ENCODE assay signal across 13 cellular contexts in the genomic region with DNA sequence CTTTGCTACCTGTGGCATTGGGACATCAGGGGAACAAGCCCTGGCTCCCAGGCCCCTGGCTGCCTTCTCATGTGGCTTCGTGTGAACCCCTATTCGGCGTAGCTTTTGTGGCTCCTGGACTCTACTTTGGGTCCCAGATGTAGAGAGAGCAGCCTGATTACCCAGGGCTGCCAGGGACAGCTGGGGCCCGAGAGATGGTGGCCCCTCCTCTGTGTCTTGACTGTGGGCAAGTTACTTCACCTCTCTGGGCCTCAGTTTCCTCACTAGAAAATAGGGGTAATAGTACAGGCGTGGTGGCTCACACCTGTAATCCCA. TPM values are rescaled to one million over a fixed set of nuclear protein-coding genes. Genes with fewer than 3 reads are reported as not detected.
DNase-seq lines count a peak whose midpoint lies in the region; ATAC-seq, FAIRE-seq and TF ChIP-seq lines count a peak whose summit lies in the region.
"Had no signal": no experiment of that assay in that cellular context is flagged by ENCODE, and none has a peak within 500 bp of the region (broad histone marks: within the 10 kb centered on the region; RNA-seq: fewer than 3 reads in every experiment).

No MANE protein-coding gene starts in this region.

- H3K4me1 Mint-ChIP-seq in brain: peaks cover 6% of the 10 kb centered on the region
- H3K4me1 Mint-ChIP-seq in naive thymus-derived CD8-positive, alpha-beta T cell: peaks cover 2 to 15% (median 10%) of the 10 kb centered on the region in 4 donors

- 0 out of 6 replicates have a peak overlapping the region, but pooled peaks of 1 of the 3 experiments have one; percentile 89 for H3K4me3 ChIP-seq in HepG2 (replicated peaks in 1 of 3; ENCODE audit: insufficient read depth in 1 of 3, low read depth in 2 of 3, low read length in 3 of 3)
- H3K4me3 ChIP-seq in right lobe of liver: peak overlapping the region in 1 of 3 donors; percentile 73
- no peak overlapping the region for H3K4me3 ChIP-seq in uterus
- no peak overlapping the region for H3K4me3 ChIP-seq in WERI-Rb-1 (ENCODE audit: low read depth, low read length)
- H3K4me3 ChIP-seq: ovary had no signal

- CTCF ChIA-PET in HepG2 (lab: Yijun Ruan, JAX; ENCODE audit: low intra/inter-chr PET ratio, low total read pairs): no interaction called here

- no peak overlapping the region for H2AFZ ChIP-seq in HepG2 (ENCODE audit: low read length)

- no peak overlapping the region for H3K9ac ChIP-seq in HepG2 (ENCODE audit: insufficient read depth, low read depth, low read length)

- H3K4me3 Mint-ChIP-seq in brain: peak overlapping the region in 4 of 5 experiments; percentile 45 to 69 (median 50)
- peak overlapping the region in 9 of 10 donors; percentile 24 to 88 (median 45) for H3K4me3 Mint-ChIP-seq in naive thymus-derived CD8-positive, alpha-beta T cell

- no peak for TF ChIP-seq RAD21 in HepG2 (CRISPR knock-in tag; IDR thresholded peaks at IDR 0.05)

- H4K20me1 ChIP-seq in HepG2 (ENCODE audit: insufficient read depth, low read length): no peaks in the 10 kb centered on the region

- FAIRE-seq in HepG2 (lab: Jason Lieb, UNC): no peak

- H3K79me2 ChIP-seq in HepG2 (ENCODE audit: insufficient read depth, low read length): peaks cover 8% of the 10 kb centered on the region

- no peak for DNase-seq in HepG2 (ENCODE audit: low spot score)
- no peak for DNase-seq in right lobe of liver
- DNase-seq in naive thymus-derived CD8-positive, alpha-beta T cell: no peak
- DNase-seq in uterus: no peak
- DNase-seq in NCI-H526 treated with DMSO at 0.1 percent for 48 hours (lab: John Stamatoyannopoulos, UW): no peak
- no peak for DNase-seq in mesenteric fat pad (ENCODE audit: low spot score)
- no peak for DNase-seq in WERI-Rb-1
- DNase-seq: NCI-H1436 treated with DMSO at 0.1 percent for 48 hours, NCI-H524, T1000 had no signal

- H3K27me3 Mint-ChIP-seq in brain: peaks cover 8% of the 10 kb centered on the region
- no peaks in the 10 kb centered on the region for H3K27me3 Mint-ChIP-seq in naive thymus-derived CD8-positive, alpha-beta T cell
- H3K27me3 Mint-ChIP-seq: IgD-negative memory B cell had no signal

- H3K27ac Mint-ChIP-seq in brain: no peak overlapping the region
- peak overlapping the region in 3 of 10 donors; percentile 14 to 71 (median 40) for H3K27ac Mint-ChIP-seq in naive thymus-derived CD8-positive, alpha-beta T cell

- intact Hi-C loops in HepG2 (cut with micrococcal nuclease; ENCODE audit: unreplicated experiment) (loop anchor here (5.0 kb wide), 1 partner anchor 67 kb away; no protein-coding TSS in a partner anchor), right lobe of liver (cut with DNase I) (no loop called here), uterus (cut with DNase I; ENCODE audit: low total_unique reads) (no loop called here)

- in situ Hi-C loops in HepG2 (cut with HindIII; ENCODE audit: extremely low pct_ligation_motif_present, low pct_unique_long_range_greater_than_20kb): no loop called here

- no peaks in the 10 kb centered on the region for H3K27me3 ChIP-seq in HepG2 (ENCODE audit: control insufficient read depth in 1 of 2, insufficient read depth in 2 of 2, low read length in 2 of 2)
- H3K27me3 ChIP-seq in right lobe of liver: no peaks in the 10 kb centered on the region
- no peaks in the 10 kb centered on the region for H3K27me3 ChIP-seq in uterus
- no peaks in the 10 kb centered on the region for H3K27me3 ChIP-seq in WERI-Rb-1 (ENCODE audit: insufficient read depth, low read depth, severe bottlenecking)
- H3K27me3 ChIP-seq: ovary had no signal

- no peaks in the 10 kb centered on the region for H3K36me3 Mint-ChIP-seq in brain
- no peaks in the 10 kb centered on the region for H3K36me3 Mint-ChIP-seq in naive thymus-derived CD8-positive, alpha-beta T cell
- H3K36me3 Mint-ChIP-seq: IgD-negative memory B cell had no signal

- TF ChIP-seq EP300 in HepG2 (IDR thresholded peaks at IDR 0.05; ENCODE audit: low read depth in 2 of 2, low read length in 2 of 2): no peak
- no peak for TF ChIP-seq EP300 in HepG2 (CRISPR knock-in tag; IDR thresholded peaks at IDR 0.05; ENCODE audit: borderline replicate concordance)

- peaks cover 4 to 12% of the 10 kb centered on the region in 2 experiments; a peak in 4 of 5 replicates for H3K36me3 ChIP-seq in HepG2 (replicated peaks in 1 of 2; ENCODE audit: control insufficient read depth in 1 of 2, insufficient read depth in 2 of 2, low read length in 2 of 2)
- no peaks in the 10 kb centered on the region for H3K36me3 ChIP-seq in right lobe of liver
- H3K36me3 ChIP-seq in uterus: no peaks in the 10 kb centered on the region
- H3K36me3 ChIP-seq in WERI-Rb-1: peaks cover 41% of the 10 kb centered on the region
- H3K36me3 ChIP-seq: ovary had no signal

- no peaks in the 10 kb centered on the region for H3K9me3 ChIP-seq in HepG2 (ENCODE audit: low read length)
- H3K9me3 ChIP-seq in right lobe of liver: no peaks in the 10 kb centered on the region
- no peaks in the 10 kb centered on the region for H3K9me3 ChIP-seq in uterus
- no peaks in the 10 kb centered on the region for H3K9me3 ChIP-seq in WERI-Rb-1 (ENCODE audit: severe bottlenecking)
- H3K9me3 ChIP-seq: ovary had no signal

- TF ChIP-seq POLR2A in HepG2 (IDR thresholded peaks at IDR 0.05; ENCODE audit: insufficient read depth in 1 of 2, low read depth in 2 of 2, low read length in 2 of 2) (no peak), right lobe of liver (IDR thresholded peaks at IDR 0.05) (no peak), uterus (IDR thresholded peaks at IDR 0.05) (no peak)

- ATAC-seq in HepG2: no peak
- no peak for ATAC-seq in right lobe of liver
- ATAC-seq in naive thymus-derived CD8-positive, alpha-beta T cell: no peak

- H3K27ac ChIP-seq in HepG2 (ENCODE audit: extremely low read length, insufficient read depth, low read length): no peak overlapping the region
- H3K27ac ChIP-seq in right lobe of liver: peak overlapping the region in 1 of 3 donors; percentile 60
- H3K27ac ChIP-seq in uterus: peak overlapping the region; percentile 85 to 89
- no peak overlapping the region for H3K27ac ChIP-seq in WERI-Rb-1
- H3K27ac ChIP-seq: ovary had no signal

- WGBS in HepG2 (ENCODE audit: low lambda C conversion rate): 96% methylated on average over 5 of the region's 5 CpGs
- WGBS in right lobe of liver (ENCODE audit: insufficient coverage, low coverage, low lambda C conversion rate, missing lambda C conversion rate): 80% methylated on average over 1 of the region's 5 CpGs

- POLR2A ChIA-PET in HepG2 (lab: Yijun Ruan, JAX): no interaction called here
- POLR2A ChIA-PET in naive thymus-derived CD8-positive, alpha-beta T cell (lab: Charles Lee): interaction anchor here (4.2 kb wide), 1 partner anchor 14 kb away, joined by 22 read pairs; the partner anchor contains the start of gene SET

- TF ChIP-seq CTCF in HepG2 (CRISPR knock-in tag; IDR thresholded peaks at IDR 0.05) (no peak), right lobe of liver (IDR thresholded peaks at IDR 0.05) (no peak), brain (conservative IDR thresholded peaks at IDR 0.05) (no peak), uterus (IDR thresholded peaks at IDR 0.05) (no peak), WERI-Rb-1 (IDR thresholded peaks at IDR 0.05; ENCODE audit: low read depth, low read length) (no peak)

- 0 out of 2 replicates have a peak overlapping the region, but pooled peaks have one; percentile 92 for H3K4me2 ChIP-seq in HepG2 (ENCODE audit: low read depth, low read length)

- H3K9me3 Mint-ChIP-seq in brain: no peaks in the 10 kb centered on the region
- no peaks in the 10 kb centered on the region for H3K9me3 Mint-ChIP-seq in naive thymus-derived CD8-positive, alpha-beta T cell
- H3K9me3 Mint-ChIP-seq: IgD-negative memory B cell had no signal

- H3K4me1 ChIP-seq in HepG2 (ENCODE audit: insufficient read depth, low read length) (peaks cover 9% of the 10 kb centered on the region), right lobe of liver (no peaks in the 10 kb centered on the region), uterus (no peaks in the 10 kb centered on the region)

- no TSS peak for BruUV-seq in HepG2 (replicated peaks; lab: Mats Ljungman, UMichigan)

RNA-seq across cellular contexts. Expression of gene PKN3, which starts 2.0 kb away (rescaled TPM):
- total RNA-seq in HepG2 (2016; rRNA removed; fragmentation: Illumina TruSeq; extraction: Trizol) (8.3 and 13.2 TPM in 2 replicates), right lobe of liver (1 to 10 TPM in 5 of 6 experiments, under 1 TPM in 1; 0.81 to 4.9 (median 2.4) TPM), uterus (10 to 100 TPM in 1 of 4 donors, 1 to 10 TPM in 3; 2.4 to 19.5 (median 4.5) TPM), mesenteric fat pad (14.7 TPM)
- 3.5 and 3.9 TPM in 2 replicates for total RNA-seq in HepG2 (2016; cell fraction: cytosol; rRNA removed; fragmentation: Illumina TruSeq; extraction: Trizol; ENCODE audit: low read depth)
- total RNA-seq in HepG2 (2016; cell fraction: insoluble cytoplasmic fraction; rRNA removed; fragmentation: Illumina TruSeq; extraction: Trizol): 7.5 and 13.4 TPM in 2 replicates
- total RNA-seq in HepG2 (2016; cell fraction: membrane; rRNA removed; fragmentation: Illumina TruSeq; extraction: Trizol): 7.9 and 8.7 TPM in 2 replicates
- 9.4 and 10.2 TPM in 2 replicates for total RNA-seq in HepG2 (2016; cell fraction: nucleus; rRNA removed; fragmentation: Illumina TruSeq; extraction: Trizol)
- polyA plus RNA-seq in HepG2 (2011; rRNA removed) (9.2 and 10.5 TPM in 2 replicates), brain (ENCODE audit: insufficient read depth, low read depth, low replicate concordance) (14.2 TPM)
- polyA plus RNA-seq in HepG2 (2011; cell fraction: cytosol; rRNA removed): 7.2 and 10.2 TPM in 2 replicates
- 27.1 and 49.1 TPM in 2 replicates for polyA plus RNA-seq in HepG2 (2011; cell fraction: nucleus; rRNA removed)
- polyA plus RNA-seq in HepG2 (2012): 5.4 and 6.9 TPM in 2 replicates
- 3.8 and 4.1 TPM in 2 replicates for polyA plus RNA-seq in HepG2 (2016; cell fraction: cytosol; fragmentation: Illumina TruSeq; extraction: Trizol; ENCODE audit: low read depth)
- polyA plus RNA-seq in HepG2 (2016; cell fraction: insoluble cytoplasmic fraction; fragmentation: Illumina TruSeq; extraction: Trizol; ENCODE audit: low read depth): 13.4 and 15.9 TPM in 2 replicates
- polyA plus RNA-seq in HepG2 (2016; cell fraction: membrane; fragmentation: Illumina TruSeq; extraction: Trizol; ENCODE audit: low read depth): 6.4 and 7.7 TPM in 2 replicates
- 38.0 and 40.4 TPM in 2 replicates for polyA plus RNA-seq in HepG2 (2016; cell fraction: nucleus; fragmentation: Illumina TruSeq; extraction: Trizol; ENCODE audit: insufficient read depth, low read depth)
- 23.6 and 48.2 TPM in 2 replicates for polyA minus RNA-seq in HepG2 (2011; rRNA and poly(A)+ RNA removed; ENCODE audit: low replicate concordance)
- polyA minus RNA-seq in HepG2 (2011; cell fraction: cytosol; rRNA and poly(A)+ RNA removed): 6.9 and 13.8 TPM in 2 replicates
- 4.0 and 6.2 TPM in 2 replicates for polyA minus RNA-seq in HepG2 (2011; cell fraction: nucleus; rRNA and poly(A)+ RNA removed)
- total RNA-seq in naive thymus-derived CD8-positive, alpha-beta T cell: 1 to 10 TPM; 1.8 to 2.2 TPM
- polyA plus RNA-seq in naive thymus-derived CD8-positive, alpha-beta T cell: 1 to 10 TPM in 2 of 3 donors, under 1 TPM in 1; 0.98 to 1.5 (median 1.0) TPM

RNA-seq across cellular contexts. Expression of gene SET, which starts 15.3 kb away (rescaled TPM):
- total RNA-seq in HepG2 (2016; rRNA removed; fragmentation: Illumina TruSeq; extraction: Trizol) (611 and 724 TPM in 2 replicates), right lobe of liver (100 to 1,000 TPM in 2 of 6 experiments, 10 to 100 TPM in 4; 57.4 to 110 (median 82.6) TPM), uterus (100 to 1,000 TPM in 3 of 4 donors, 10 to 100 TPM in 1; 79.9 to 481 (median 197) TPM), mesenteric fat pad (197 TPM)
- total RNA-seq in HepG2 (2016; cell fraction: cytosol; rRNA removed; fragmentation: Illumina TruSeq; extraction: Trizol; ENCODE audit: low read depth): 134 and 142 TPM in 2 replicates
- 623 and 704 TPM in 2 replicates for total RNA-seq in HepG2 (2016; cell fraction: insoluble cytoplasmic fraction; rRNA removed; fragmentation: Illumina TruSeq; extraction: Trizol)
- 360 and 385 TPM in 2 replicates for total RNA-seq in HepG2 (2016; cell fraction: membrane; rRNA removed; fragmentation: Illumina TruSeq; extraction: Trizol)
- total RNA-seq in HepG2 (2016; cell fraction: nucleus; rRNA removed; fragmentation: Illumina TruSeq; extraction: Trizol): 226 and 251 TPM in 2 replicates
- polyA plus RNA-seq in HepG2 (2011; rRNA removed) (72.8 and 94.2 TPM in 2 replicates), brain (ENCODE audit: insufficient read depth, low read depth, low replicate concordance) (527 TPM)
- polyA plus RNA-seq in HepG2 (2011; cell fraction: cytosol; rRNA removed): 44.1 and 56.3 TPM in 2 replicates
- 48.5 and 49.6 TPM in 2 replicates for polyA plus RNA-seq in HepG2 (2011; cell fraction: nucleus; rRNA removed)
- 275 and 331 TPM in 2 replicates for polyA plus RNA-seq in HepG2 (2012)
- polyA plus RNA-seq in HepG2 (2016; cell fraction: cytosol; fragmentation: Illumina TruSeq; extraction: Trizol; ENCODE audit: low read depth): 120 and 147 TPM in 2 replicates
- polyA plus RNA-seq in HepG2 (2016; cell fraction: insoluble cytoplasmic fraction; fragmentation: Illumina TruSeq; extraction: Trizol; ENCODE audit: low read depth): 668 and 723 TPM in 2 replicates
- polyA plus RNA-seq in HepG2 (2016; cell fraction: membrane; fragmentation: Illumina TruSeq; extraction: Trizol; ENCODE audit: low read depth): 247 and 252 TPM in 2 replicates
- polyA plus RNA-seq in HepG2 (2016; cell fraction: nucleus; fragmentation: Illumina TruSeq; extraction: Trizol; ENCODE audit: insufficient read depth, low read depth): 360 TPM in 2 replicates
- 44.1 and 254 TPM in 2 replicates for polyA minus RNA-seq in HepG2 (2011; rRNA and poly(A)+ RNA removed; ENCODE audit: low replicate concordance)
- polyA minus RNA-seq in HepG2 (2011; cell fraction: cytosol; rRNA and poly(A)+ RNA removed): 141 and 156 TPM in 2 replicates
- polyA minus RNA-seq in HepG2 (2011; cell fraction: nucleus; rRNA and poly(A)+ RNA removed): 82.4 and 87.9 TPM in 2 replicates
- total RNA-seq in naive thymus-derived CD8-positive, alpha-beta T cell: 100 to 1,000 TPM; 314 to 325 TPM
- 100 to 1,000 TPM; 179 to 229 (median 209) TPM for polyA plus RNA-seq in naive thymus-derived CD8-positive, alpha-beta T cell

RNA-seq across cellular contexts. Expression of gene ZDHHC12, which starts 19.6 kb away (rescaled TPM):
- total RNA-seq in HepG2 (2016; rRNA removed; fragmentation: Illumina TruSeq; extraction: Trizol) (18.3 and 28.0 TPM in 2 replicates), right lobe of liver (10 to 100 TPM; 14.1 to 46.1 (median 22.7) TPM), uterus (10 to 100 TPM in 1 of 4 donors, 1 to 10 TPM in 2, under 1 TPM in 1; 0.59 to 11.7 (median 6.5) TPM), mesenteric fat pad (18.4 TPM)
- 51.5 and 53.9 TPM in 2 replicates for total RNA-seq in HepG2 (2016; cell fraction: cytosol; rRNA removed; fragmentation: Illumina TruSeq; extraction: Trizol; ENCODE audit: low read depth)
- total RNA-seq in HepG2 (2016; cell fraction: insoluble cytoplasmic fraction; rRNA removed; fragmentation: Illumina TruSeq; extraction: Trizol): 16.7 and 27.4 TPM in 2 replicates
- 51.9 and 59.6 TPM in 2 replicates for total RNA-seq in HepG2 (2016; cell fraction: membrane; rRNA removed; fragmentation: Illumina TruSeq; extraction: Trizol)
- total RNA-seq in HepG2 (2016; cell fraction: nucleus; rRNA removed; fragmentation: Illumina TruSeq; extraction: Trizol): 16.4 and 20.2 TPM in 2 replicates
- polyA plus RNA-seq in HepG2 (2011; rRNA removed) (25.4 and 29.8 TPM in 2 replicates), brain (ENCODE audit: insufficient read depth, low read depth, low replicate concordance) (53.2 TPM)
- polyA plus RNA-seq in HepG2 (2011; cell fraction: cytosol; rRNA removed): 15.9 and 40.6 TPM in 2 replicates
- polyA plus RNA-seq in HepG2 (2011; cell fraction: nucleus; rRNA removed): 29.4 and 31.6 TPM in 2 replicates
- 11.6 and 12.2 TPM in 2 replicates for polyA plus RNA-seq in HepG2 (2012)
- polyA plus RNA-seq in HepG2 (2016; cell fraction: cytosol; fragmentation: Illumina TruSeq; extraction: Trizol; ENCODE audit: low read depth): 84.8 and 87.3 TPM in 2 replicates
- polyA plus RNA-seq in HepG2 (2016; cell fraction: insoluble cytoplasmic fraction; fragmentation: Illumina TruSeq; extraction: Trizol; ENCODE audit: low read depth): 22.5 and 29.9 TPM in 2 replicates
- 72.3 and 73.2 TPM in 2 replicates for polyA plus RNA-seq in HepG2 (2016; cell fraction: membrane; fragmentation: Illumina TruSeq; extraction: Trizol; ENCODE audit: low read depth)
- polyA plus RNA-seq in HepG2 (2016; cell fraction: nucleus; fragmentation: Illumina TruSeq; extraction: Trizol; ENCODE audit: insufficient read depth, low read depth): 36.7 and 39.0 TPM in 2 replicates
- 29.6 and 45.3 TPM in 2 replicates for polyA minus RNA-seq in HepG2 (2011; rRNA and poly(A)+ RNA removed; ENCODE audit: low replicate concordance)
- polyA minus RNA-seq in HepG2 (2011; cell fraction: cytosol; rRNA and poly(A)+ RNA removed): 11.2 and 11.3 TPM in 2 replicates
- 6.6 and 8.6 TPM in 2 replicates for polyA minus RNA-seq in HepG2 (2011; cell fraction: nucleus; rRNA and poly(A)+ RNA removed)
- total RNA-seq in naive thymus-derived CD8-positive, alpha-beta T cell: 10 to 100 TPM; 24.2 to 30.7 TPM
- 10 to 100 TPM; 51.7 to 75.5 (median 64.3) TPM for polyA plus RNA-seq in naive thymus-derived CD8-positive, alpha-beta T cell

RNA-seq across cellular contexts. Expression of gene DYNC2I2, which starts 47.7 kb away (rescaled TPM):
- total RNA-seq in HepG2 (2016; rRNA removed; fragmentation: Illumina TruSeq; extraction: Trizol): 31.1 and 40.2 TPM in 2 replicates
- 35.7 and 35.9 TPM in 2 replicates for total RNA-seq in HepG2 (2016; cell fraction: cytosol; rRNA removed; fragmentation: Illumina TruSeq; extraction: Trizol; ENCODE audit: low read depth)
- total RNA-seq in HepG2 (2016; cell fraction: insoluble cytoplasmic fraction; rRNA removed; fragmentation: Illumina TruSeq; extraction: Trizol): 30.0 and 41.4 TPM in 2 replicates
- total RNA-seq in HepG2 (2016; cell fraction: membrane; rRNA removed; fragmentation: Illumina TruSeq; extraction: Trizol): 44.4 and 48.2 TPM in 2 replicates
- 29.1 and 30.6 TPM in 2 replicates for total RNA-seq in HepG2 (2016; cell fraction: nucleus; rRNA removed; fragmentation: Illumina TruSeq; extraction: Trizol)
- 12.5 and 13.7 TPM in 2 replicates for polyA plus RNA-seq in HepG2 (2011; rRNA removed)
- 8.1 and 18.6 TPM in 2 replicates for polyA plus RNA-seq in HepG2 (2011; cell fraction: cytosol; rRNA removed)
- polyA plus RNA-seq in HepG2 (2011; cell fraction: nucleus; rRNA removed): 38.0 and 51.4 TPM in 2 replicates
- polyA plus RNA-seq in HepG2 (2012): 3.2 and 5.6 TPM in 2 replicates
- polyA plus RNA-seq in HepG2 (2016; cell fraction: cytosol; fragmentation: Illumina TruSeq; extraction: Trizol; ENCODE audit: low read depth): 38.3 and 39.4 TPM in 2 replicates
- polyA plus RNA-seq in HepG2 (2016; cell fraction: insoluble cytoplasmic fraction; fragmentation: Illumina TruSeq; extraction: Trizol; ENCODE audit: low read depth): 29.4 and 33.1 TPM in 2 replicates
- polyA plus RNA-seq in HepG2 (2016; cell fraction: membrane; fragmentation: Illumina TruSeq; extraction: Trizol; ENCODE audit: low read depth): 37.6 and 43.8 TPM in 2 replicates
- polyA plus RNA-seq in HepG2 (2016; cell fraction: nucleus; fragmentation: Illumina TruSeq; extraction: Trizol; ENCODE audit: insufficient read depth, low read depth): 49.9 and 51.2 TPM in 2 replicates
- polyA minus RNA-seq in HepG2 (2011; rRNA and poly(A)+ RNA removed; ENCODE audit: low replicate concordance): 21.4 and 223 TPM in 2 replicates
- 7.2 and 10.8 TPM in 2 replicates for polyA minus RNA-seq in HepG2 (2011; cell fraction: cytosol; rRNA and poly(A)+ RNA removed)
- 9.3 and 12.7 TPM in 2 replicates for polyA minus RNA-seq in HepG2 (2011; cell fraction: nucleus; rRNA and poly(A)+ RNA removed)
- total RNA-seq in right lobe of liver: 10 to 100 TPM; 11.8 to 23.9 (median 18.8) TPM
- polyA plus RNA-seq in brain (ENCODE audit: insufficient read depth, low read depth, low replicate concordance): 320 TPM
- total RNA-seq in naive thymus-derived CD8-positive, alpha-beta T cell: 1 to 10 TPM; 6.0 to 8.3 TPM
- polyA plus RNA-seq in naive thymus-derived CD8-positive, alpha-beta T cell: 1 to 10 TPM; 2.7 to 4.1 (median 3.9) TPM
- 10 to 100 TPM; 21.4 to 44.8 (median 41.1) TPM for total RNA-seq in uterus
- total RNA-seq in mesenteric fat pad: 9.8 TPM

Comparison
In these comparisons a context has a peak if more than half of its experiments do, and no peak if none do; other contexts are left out.
1. H3K27ac ChIP-seq: peak in uterus (2 of 2); none in HepG2 (single experiment) and WERI-Rb-1 (single experiment).